Comparison of ENCODE assay signal across 25 cellular contexts in the genomic region with DNA sequence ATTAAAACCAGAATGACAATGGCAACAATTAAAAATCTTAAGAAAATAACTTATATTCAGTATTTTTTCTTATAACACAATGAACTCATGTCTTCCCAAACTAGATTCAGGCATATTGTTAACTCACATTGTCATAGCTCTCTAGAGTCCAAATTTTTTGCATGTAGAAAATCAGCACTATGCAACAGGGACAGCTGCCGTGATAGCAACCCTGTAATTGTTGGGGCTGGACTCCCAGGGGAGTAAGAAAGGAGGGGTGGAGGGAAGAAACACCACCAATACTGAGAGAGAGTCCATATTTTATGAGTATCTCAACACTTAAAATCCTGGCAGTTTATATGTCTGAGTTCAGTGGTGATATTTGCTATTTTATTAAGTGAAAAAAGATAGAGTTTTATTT.
A peak's percentile ranks its signal among the peaks of the same experiment; 100 is the strongest.
DNase-seq lines count a peak whose midpoint lies in the region; ATAC-seq, FAIRE-seq and TF ChIP-seq lines count a peak whose summit lies in the region.
"Had no signal": no experiment of that assay in that cellular context is flagged by ENCODE, and none has a peak within 500 bp of the region (broad histone marks: within the 10 kb centered on the region; RNA-seq: fewer than 3 reads in every experiment).

No MANE protein-coding gene starts in this region.

- H3K36me3 Mint-ChIP-seq in activated T-cell treated with anti-CD3 and anti-CD28 coated beads, Interleukin-2, amount 50 U/mL, for 72 hours (ENCODE audit: insufficient read depth in 2 of 2) = no peaks in the 10 kb centered on the region
- H3K36me3 Mint-ChIP-seq: CD4-positive, CD25-positive, alpha-beta regulatory T cell; mesothelial cell of epicardium; natural killer cell treated with Interleukin-12 subunit alpha and Interleukin-12 subunit beta and Interleukin-15 and Interleukin-18, amount 100 ng/mL, for 72 hours; stimulated activated effector memory CD8-positive, alpha-beta T cell treated with anti-CD3 and anti-CD28 coated beads, Interleukin-12 subunit alpha, Interleukin-12 subunit beta, amount 100 ng/mL, for 72 hours had no signal

- H3K14ac ChIP-seq in H1 (ENCODE audit: insufficient read length) = no peak overlapping the region

- FAIRE-seq in A549 (lab: Jason Lieb, UNC) (no peak), H1 (lab: Jason Lieb, UNC) (peak; percentile 70)
- FAIRE-seq: colon had no signal

- H3K36me3 ChIP-seq in GM23248 (ENCODE audit: low read depth) = no peaks in the 10 kb centered on the region
- H3K36me3 ChIP-seq in H1 (ENCODE audit: control insufficient read depth in 2 of 4, insufficient read depth in 4 of 4, low read length in 3 of 4) = no peaks in the 10 kb centered on the region
- no peaks in the 10 kb centered on the region for H3K36me3 ChIP-seq in MM.1S (replicated peaks; ENCODE audit: insufficient read depth, low read length)

- no peak for TF ChIP-seq POLR2A in A549 (IDR thresholded peaks at IDR 0.05; ENCODE audit: low read length)
- no peak for TF ChIP-seq POLR2A in H1 (IDR thresholded peaks at IDR 0.05; ENCODE audit: control extremely low read depth in 1 of 2, low read depth in 2 of 2, low read length in 2 of 2)

- no peaks in the 10 kb centered on the region for H3K4me1 ChIP-seq in A549
- H3K4me1 ChIP-seq in GM23248 (ENCODE audit: insufficient read depth) = no peaks in the 10 kb centered on the region
- peaks cover 3 to 27% (median 9%) of the 10 kb centered on the region in 4 experiments; a peak in 5 of 7 replicates for H3K4me1 ChIP-seq in H1 (replicated peaks in 1 of 4; ENCODE audit: control insufficient read depth in 3 of 4, insufficient read depth in 4 of 4, low read length in 3 of 4)
- H3K4me1 ChIP-seq in MM.1S (ENCODE audit: low read length) = no peaks in the 10 kb centered on the region
- H3K4me1 ChIP-seq in right cardiac atrium (ENCODE audit: control insufficient read depth, insufficient read depth, low read length) = no peaks in the 10 kb centered on the region
- H3K4me1 ChIP-seq: parathyroid adenoma had no signal

- H3K23me2 ChIP-seq in H1 (ENCODE audit: low read depth, low read length) = no peaks in the 10 kb centered on the region

- no peak for TF ChIP-seq EP300 in A549 (IDR thresholded peaks at IDR 0.05)
- TF ChIP-seq EP300 in H1 (IDR thresholded peaks at IDR 0.05; ENCODE audit: borderline replicate concordance in 1 of 2, low read depth in 2 of 2, low read length in 2 of 2) = no peak

- no peak overlapping the region for H2BK5ac ChIP-seq in H1 (ENCODE audit: low read depth, low read length)

- no peak overlapping the region for H3K27ac Mint-ChIP-seq in activated T-cell treated with anti-CD3 and anti-CD28 coated beads, Interleukin-2, amount 50 U/mL, for 72 hours
- H3K27ac Mint-ChIP-seq: activated naive CD8-positive, alpha-beta T cell treated with anti-CD3 and anti-CD28 coated beads, Interleukin-2, amount 50 U/mL, for 24 hours; CD4-positive, CD25-positive, alpha-beta regulatory T cell; effector memory CD8-positive, alpha-beta T cell; mesothelial cell of epicardium; natural killer cell treated with Interleukin-12 subunit alpha and Interleukin-12 subunit beta and Interleukin-15 and Interleukin-18, amount 100 ng/mL, for 72 hours; stimulated activated effector memory CD8-positive, alpha-beta T cell treated with anti-CD3 and anti-CD28 coated beads, Interleukin-12 subunit alpha, Interleukin-12 subunit beta, amount 100 ng/mL, for 72 hours had no signal

- no peak overlapping the region for H3K4me2 ChIP-seq in A549
- no peak overlapping the region for H3K4me2 ChIP-seq in GM23248 (ENCODE audit: unreplicated experiment)
- no peak overlapping the region for H3K4me2 ChIP-seq in H1 (ENCODE audit: insufficient read depth in 1 of 2, low read depth in 2 of 2, low read length in 2 of 2)
- H3K4me2 ChIP-seq in MM.1S (ENCODE audit: low read depth, low read length) = no peak overlapping the region

- H3K23ac ChIP-seq in H1 (ENCODE audit: insufficient read length) = no peak overlapping the region

- no peak overlapping the region for H4K91ac ChIP-seq in H1 (replicated peaks; ENCODE audit: insufficient read length, low read length)

- H3K4me3 Mint-ChIP-seq in activated T-cell treated with anti-CD3 and anti-CD28 coated beads, Interleukin-2, amount 50 U/mL, for 72 hours = no peak overlapping the region
- H3K4me3 Mint-ChIP-seq: activated naive CD8-positive, alpha-beta T cell treated with anti-CD3 and anti-CD28 coated beads, Interleukin-2, amount 50 U/mL, for 24 hours; CD4-positive, CD25-positive, alpha-beta regulatory T cell; effector memory CD8-positive, alpha-beta T cell; mesothelial cell of epicardium; natural killer cell treated with Interleukin-12 subunit alpha and Interleukin-12 subunit beta and Interleukin-15 and Interleukin-18, amount 100 ng/mL, for 72 hours; stimulated activated effector memory CD8-positive, alpha-beta T cell treated with anti-CD3 and anti-CD28 coated beads, Interleukin-12 subunit alpha, Interleukin-12 subunit beta, amount 100 ng/mL, for 72 hours had no signal

- ATAC-seq in A549 (no peak), right cardiac atrium (no peak)
- ATAC-seq in activated T-cell treated with anti-CD3 and anti-CD28 coated beads, Interleukin-2, amount 50 U/mL, for 72 hours (replicated peaks in 1 of 2) = no peak
- ATAC-seq: activated naive CD8-positive, alpha-beta T cell treated with anti-CD3 and anti-CD28 coated beads, Interleukin-2, amount 50 U/mL, for 24 hours; effector memory CD8-positive, alpha-beta T cell; left cardiac atrium; natural killer cell treated with Interleukin-12 subunit alpha and Interleukin-12 subunit beta and Interleukin-15 and Interleukin-18, amount 100 ng/mL, for 72 hours; stimulated activated effector memory CD8-positive, alpha-beta T cell treated with anti-CD3 and anti-CD28 coated beads, Interleukin-12 subunit alpha, Interleukin-12 subunit beta, amount 100 ng/mL, for 72 hours had no signal

- no peak for DNase-seq in A549 (ENCODE audit: low read depth in 1 of 2, low spot score in 1 of 2)
- DNase-seq in GM23248 = peak; percentile 1
- peak; percentile 98 for DNase-seq in NCI-H2171 treated with DMSO at 0.1 percent for 48 hours (lab: John Stamatoyannopoulos, UW)
- no peak for DNase-seq in H1 (ENCODE audit: low read depth in 1 of 2, low spot score in 2 of 2)
- DNase-seq in activated T-cell treated with anti-CD3 and anti-CD28 coated beads, Interleukin-2, amount 50 U/mL, for 72 hours = no peak
- DNase-seq in MM.1S = no peak
- DNase-seq in right cardiac atrium = no peak
- DNase-seq in HUDEP-2 (lab: John Stamatoyannopoulos, UW; ENCODE audit: unreplicated experiment in 76 of 76) = no peak
- DNase-seq: activated CD8-positive, alpha-beta memory T cell treated with anti-CD3 and anti-CD28 coated beads, Interleukin-2, amount 50 U/mL, for 4 hours; activated effector memory CD4-positive, alpha-beta T cell treated with anti-CD3 and anti-CD28 coated beads, Interleukin-2, amount 50 U/mL, for 16 hours; activated naive CD8-positive, alpha-beta T cell treated with anti-CD3 and anti-CD28 coated beads, Interleukin-2, amount 50 U/mL, for 24 hours; CD4-positive, CD25-positive, alpha-beta regulatory T cell; DMS79; effector memory CD8-positive, alpha-beta T cell; left cardiac atrium; NCI-H187; NCI-H510A; OCI-M1; SHP77 treated with DMSO at 0.1 percent for 48 hours; T-helper 2 cell had no signal

- no peak overlapping the region for H3K56ac ChIP-seq in H1 (replicated peaks; ENCODE audit: insufficient read length, low read depth, low read length)

- H3K4ac ChIP-seq in H1 (replicated peaks; ENCODE audit: insufficient read length, low read depth, low read length) = no peak overlapping the region

- H2AFZ ChIP-seq in GM23248 (no peak overlapping the region), H1 (ENCODE audit: low read length) (no peak overlapping the region), MM.1S (ENCODE audit: low read length) (no peak overlapping the region)
- H2AFZ ChIP-seq: parathyroid adenoma had no signal

- H4K5ac ChIP-seq in H1 (ENCODE audit: insufficient read length, low read depth, low read length) = no peak overlapping the region

- H3K27me3 ChIP-seq in GM23248 (replicated peaks; ENCODE audit: insufficient read depth) (no peaks in the 10 kb centered on the region), H1 (replicated peaks in 1 of 4; ENCODE audit: control insufficient read depth in 3 of 4, extremely low read depth in 1 of 4, insufficient read depth in 3 of 4, low read length in 3 of 4) (no peaks in the 10 kb centered on the region), MM.1S (replicated peaks; ENCODE audit: insufficient read depth, low read length) (no peaks in the 10 kb centered on the region), right cardiac atrium (ENCODE audit: control insufficient read depth, insufficient read depth) (no peaks in the 10 kb centered on the region)

- H3K9me2 ChIP-seq in GM23248 (ENCODE audit: insufficient read depth) (no peaks in the 10 kb centered on the region), MM.1S (replicated peaks; ENCODE audit: insufficient read depth, low read length) (no peaks in the 10 kb centered on the region)

- intact Hi-C loops in right cardiac atrium (cut with DNase I) = no loop called here

- 0% methylated on average over 1 of the region's 1 CpG for WGBS in A549 (ENCODE audit: missing lambda C conversion rate)
- WGBS in GM23248 (ENCODE audit: low coverage in 1 of 2, low lambda C conversion rate in 2 of 2, missing lambda C conversion rate in 2 of 2), 2 experiments = 0% methylated on average over 1 of the region's 1 CpG
- WGBS in H1 (ENCODE audit: extremely low coverage in 1 of 2, insufficient coverage in 1 of 2, insufficient read length in 1 of 2, insufficient replicate concordance in 2 of 2, low coverage in 1 of 2, low lambda C conversion rate in 2 of 2, missing lambda C conversion rate in 1 of 2), 2 experiments = 89% methylated on average over 1 of the region's 1 CpG; no CpG with 5 or more reads in 1 of the 2 experiments
- 22% methylated on average over 1 of the region's 1 CpG for WGBS in right cardiac atrium

- no peak overlapping the region for H3K9ac ChIP-seq in GM23248
- H3K9ac ChIP-seq in H1 (replicated peaks in 1 of 4; ENCODE audit: extremely low read depth in 1 of 4, low read depth in 3 of 4, low read length in 3 of 4) = no peak overlapping the region
- H3K9ac ChIP-seq in MM.1S (ENCODE audit: low read length) = no peak overlapping the region
- H3K9ac ChIP-seq: parathyroid adenoma had no signal

- no peaks in the 10 kb centered on the region for H3K79me1 ChIP-seq in H1 (ENCODE audit: low read depth, low read length)

- H2BK15ac ChIP-seq in H1 (ENCODE audit: low read length) = no peak overlapping the region

- no peak overlapping the region for H3K4me3 ChIP-seq in A549
- H3K4me3 ChIP-seq in GM23248 = no peak overlapping the region
- H3K4me3 ChIP-seq in H1 (ENCODE audit: extremely low read depth in 1 of 4, insufficient read depth in 2 of 4, low read depth in 3 of 4, low read length in 4 of 4) = no peak overlapping the region
- no peak overlapping the region for H3K4me3 ChIP-seq in MM.1S (ENCODE audit: low read length)
- no peak overlapping the region for H3K4me3 ChIP-seq in right cardiac atrium (ENCODE audit: low read length)

- no peaks in the 10 kb centered on the region for H4K20me1 ChIP-seq in GM23248 (ENCODE audit: insufficient read depth)
- H4K20me1 ChIP-seq in H1 (replicated peaks in 1 of 2; ENCODE audit: control insufficient read depth in 1 of 2, insufficient read depth in 2 of 2, low read length in 2 of 2) = no peaks in the 10 kb centered on the region
- H4K20me1 ChIP-seq in MM.1S (ENCODE audit: insufficient read depth, low read length) = no peaks in the 10 kb centered on the region

- H3K79me2 ChIP-seq in GM23248 (ENCODE audit: insufficient read depth) = no peaks in the 10 kb centered on the region
- H3K79me2 ChIP-seq in H1 (ENCODE audit: control insufficient read depth in 1 of 2, insufficient read depth in 2 of 2, low read length in 2 of 2) = peaks cover 0 to 69% of the 10 kb centered on the region in 2 experiments; a peak in 3 of 4 replicates
- H3K79me2 ChIP-seq in MM.1S (ENCODE audit: low read length) = no peaks in the 10 kb centered on the region
- H3K79me2 ChIP-seq: parathyroid adenoma had no signal

- H3F3A ChIP-seq in GM23248 (ENCODE audit: insufficient read depth) (no peaks in the 10 kb centered on the region), MM.1S (ENCODE audit: insufficient read depth, low read length) (no peaks in the 10 kb centered on the region)

- POLR2A ChIA-PET in A549 (lab: Yijun Ruan, JAX) (no interaction called here), H1 (lab: Charles Lee; ENCODE audit: partially characterized antibody) (interaction anchor here (1.8 kb wide), 1 partner anchor 13 kb away, joined by 8 read pairs; no protein-coding TSS in a partner anchor)

- H4K8ac ChIP-seq in H1 (ENCODE audit: extremely low read depth, insufficient read depth, low read length) = no peak overlapping the region

- CTCF ChIA-PET in A549 (lab: Yijun Ruan, JAX) = no interaction called here
- CTCF ChIA-PET in H1 (lab: Charles Lee; ENCODE audit: partially characterized antibody) = no interaction called here

- no peaks in the 10 kb centered on the region for H3K27me3 Mint-ChIP-seq in activated T-cell treated with anti-CD3 and anti-CD28 coated beads, Interleukin-2, amount 50 U/mL, for 72 hours (ENCODE audit: low read depth)
- H3K27me3 Mint-ChIP-seq: activated naive CD8-positive, alpha-beta T cell treated with anti-CD3 and anti-CD28 coated beads, Interleukin-2, amount 50 U/mL, for 24 hours; CD4-positive, CD25-positive, alpha-beta regulatory T cell; effector memory CD8-positive, alpha-beta T cell; natural killer cell treated with Interleukin-12 subunit alpha and Interleukin-12 subunit beta and Interleukin-15 and Interleukin-18, amount 100 ng/mL, for 72 hours had no signal

- no peak overlapping the region for H2AK5ac ChIP-seq in H1 (ENCODE audit: low read depth, low read length)

- no peak overlapping the region for H3K18ac ChIP-seq in H1 (ENCODE audit: extremely low read depth, low read length)

- no peaks in the 10 kb centered on the region for H3K4me1 Mint-ChIP-seq in activated T-cell treated with anti-CD3 and anti-CD28 coated beads, Interleukin-2, amount 50 U/mL, for 72 hours (ENCODE audit: low read depth)
- H3K4me1 Mint-ChIP-seq: activated naive CD8-positive, alpha-beta T cell treated with anti-CD3 and anti-CD28 coated beads, Interleukin-2, amount 50 U/mL, for 24 hours; CD4-positive, CD25-positive, alpha-beta regulatory T cell; mesothelial cell of epicardium; stimulated activated effector memory CD8-positive, alpha-beta T cell treated with anti-CD3 and anti-CD28 coated beads, Interleukin-12 subunit alpha, Interleukin-12 subunit beta, amount 100 ng/mL, for 72 hours had no signal

- no peak overlapping the region for H2BK20ac ChIP-seq in H1 (ENCODE audit: low read length)

- H3K9me3 ChIP-seq in A549 (no peaks in the 10 kb centered on the region), GM23248 (ENCODE audit: low read depth) (no peaks in the 10 kb centered on the region), H1 (ENCODE audit: insufficient read depth in 2 of 2, low read depth in 1 of 2, low read length in 1 of 2) (no peaks in the 10 kb centered on the region), MM.1S (replicated peaks; ENCODE audit: insufficient read depth, low read length) (no peaks in the 10 kb centered on the region), right cardiac atrium (ENCODE audit: control insufficient read depth, low read length) (no peaks in the 10 kb centered on the region)

- no peaks in the 10 kb centered on the region for H3K9me3 Mint-ChIP-seq in activated T-cell treated with anti-CD3 and anti-CD28 coated beads, Interleukin-2, amount 50 U/mL, for 72 hours
- H3K9me3 Mint-ChIP-seq: activated naive CD8-positive, alpha-beta T cell treated with anti-CD3 and anti-CD28 coated beads, Interleukin-2, amount 50 U/mL, for 24 hours; mesothelial cell of epicardium had no signal

- H2BK12ac ChIP-seq in H1 (ENCODE audit: low read depth, low read length) = no peak overlapping the region

- TF ChIP-seq CTCF in A549 (IDR thresholded peaks at IDR 0.05) (no peak), H1 (IDR thresholded peaks at IDR 0.05; ENCODE audit: control extremely low read depth in 1 of 3, insufficient read depth in 1 of 3, low read depth in 1 of 3, low read length in 3 of 3) (no peak), MM.1S (IDR thresholded peaks at IDR 0.05; ENCODE audit: low read length) (no peak)

- H2BK120ac ChIP-seq in H1 (replicated peaks; ENCODE audit: low read depth, low read length) = no peak overlapping the region

- no peak for TF ChIP-seq RAD21 in A549 (conservative IDR thresholded peaks at IDR 0.05 in 1 of 2, IDR thresholded peaks at IDR 0.05 in 1 of 2)
- TF ChIP-seq RAD21 in H1 (IDR thresholded peaks at IDR 0.05 in 1 of 2, conservative IDR thresholded peaks at IDR 0.05 in 1 of 2; ENCODE audit: low read depth in 2 of 2, low read length in 2 of 2) = no peak

- in situ Hi-C loops in GM23248 (cut with MboI) = no loop called here

- H3K27ac ChIP-seq in A549 = no peak overlapping the region
- H3K27ac ChIP-seq in GM23248 = no peak overlapping the region
- no peak overlapping the region for H3K27ac ChIP-seq in H1 (ENCODE audit: low read depth, low read length)
- H3K27ac ChIP-seq in MM.1S (ENCODE audit: low read length) = no peak overlapping the region
- no peak overlapping the region for H3K27ac ChIP-seq in right cardiac atrium (ENCODE audit: low read length)
- H3K27ac ChIP-seq: parathyroid adenoma had no signal

Comparison
In these comparisons a context has a peak if more than half of its experiments do, and no peak if none do; other contexts are left out.
1. DNase-seq: peak in GM23248 (single experiment) and NCI-H2171 treated with DMSO at 0.1 percent for 48 hours (single experiment); none in A549 (0 of 2), H1 (0 of 2), activated T-cell treated with anti-CD3 and anti-CD28 coated beads, Interleukin-2, amount 50 U/mL, for 72 hours (0 of 2), MM.1S (single experiment), right cardiac atrium (0 of 3) and HUDEP-2 (0 of 76).